In genomic region chr6:2866183-2866846, GRCh38 we compare ENCODE assay signal across 10 cellular contexts. TPM values are rescaled to one million over a fixed set of nuclear protein-coding genes. Genes with fewer than 3 reads are reported as not detected.
A peak's percentile ranks its signal among the peaks of the same experiment; 100 is the strongest.
DNase-seq lines count a peak whose midpoint lies in the region; ATAC-seq, FAIRE-seq and TF ChIP-seq lines count a peak whose summit lies in the region.
"Had no signal": no experiment of that assay in that cellular context is flagged by ENCODE, and none has a peak within 500 bp of the region (broad histone marks: within the 10 kb centered on the region; RNA-seq: fewer than 3 reads in every experiment).

No MANE protein-coding gene starts in this region.

- H3K27me3 ChIP-seq in astrocyte (ENCODE audit: insufficient read depth, low read length) = no peaks in the 10 kb centered on the region

- peak overlapping the region; percentile 42 for H3K4me2 ChIP-seq in astrocyte (ENCODE audit: low read length)

- no peak overlapping the region for H2AFZ ChIP-seq in astrocyte (ENCODE audit: low read depth, low read length)

- no peak overlapping the region for H3K27ac Mint-ChIP-seq in astrocyte (ENCODE audit: unreplicated experiment)
- peak overlapping the region; percentile 99 for H3K27ac Mint-ChIP-seq in stimulated activated memory B cell treated with anti-CD40 and anti-IgM and Interleukin-4, amounts not matched to agents 10 μg/mL and 1 μg/mL and 100 μg/mL, for 72 hours
- H3K27ac Mint-ChIP-seq: natural killer cell had no signal

- H3K27me3 Mint-ChIP-seq in astrocyte (ENCODE audit: low read depth, unreplicated experiment) = peaks cover 7% of the 10 kb centered on the region
- H3K27me3 Mint-ChIP-seq in stimulated activated memory B cell treated with anti-CD40 and anti-IgM and Interleukin-4, amounts not matched to agents 10 μg/mL and 1 μg/mL and 100 μg/mL, for 72 hours = no peaks in the 10 kb centered on the region

- H3K4me1 Mint-ChIP-seq in astrocyte (ENCODE audit: low read depth, unreplicated experiment) = peaks cover 3% of the 10 kb centered on the region
- H3K4me1 Mint-ChIP-seq in stimulated activated memory B cell treated with anti-CD40 and anti-IgM and Interleukin-4, amounts not matched to agents 10 μg/mL and 1 μg/mL and 100 μg/mL, for 72 hours = peaks cover 67% of the 10 kb centered on the region

- peak; percentile 53 for DNase-seq in activated CD8-positive, alpha-beta memory T cell treated with anti-CD3 and anti-CD28 coated beads for 24 hours
- DNase-seq in activated CD8-positive, alpha-beta memory T cell treated with anti-CD3 and anti-CD28 coated beads, Interleukin-2, amount 50 U/mL, for 48 hours = no peak
- DNase-seq in astrocyte (ENCODE audit: low read depth) (no peak), cerebellar cortex (ENCODE audit: low spot score) (no peak), posterior cingulate gyrus (no peak)
- no peak for DNase-seq in stimulated activated CD4-positive, alpha-beta T cell treated with anti-CD3 and anti-CD28 coated beads, Interleukin-15, amount 100 ng/mL, for 24 hours
- DNase-seq: natural killer cell had no signal

- no peaks in the 10 kb centered on the region for H4K20me1 ChIP-seq in astrocyte (ENCODE audit: insufficient read depth, low read length)

- peak; percentile 34 for ATAC-seq in HG02973 (IDR thresholded peaks at IDR 0.05; ENCODE audit: unreplicated experiment)
- peak; percentile 76 for ATAC-seq in stimulated activated memory B cell treated with anti-CD40 and anti-IgM and Interleukin-4, amounts not matched to agents 10 μg/mL and 1 μg/mL and 100 μg/mL, for 72 hours
- ATAC-seq: natural killer cell had no signal

- no peak for FAIRE-seq in astrocyte (lab: Jason Lieb, UNC)

- no peak overlapping the region for H3K9ac ChIP-seq in astrocyte (ENCODE audit: low read length)

- no peak for TF ChIP-seq CTCF in astrocyte (IDR thresholded peaks at IDR 0.05; ENCODE audit: insufficient read depth, low read depth, low read length)

- no peak overlapping the region for H3K4me3 Mint-ChIP-seq in astrocyte (ENCODE audit: unreplicated experiment)
- peak overlapping the region; percentile 19 for H3K4me3 Mint-ChIP-seq in stimulated activated memory B cell treated with anti-CD40 and anti-IgM and Interleukin-4, amounts not matched to agents 10 μg/mL and 1 μg/mL and 100 μg/mL, for 72 hours
- H3K4me3 Mint-ChIP-seq: natural killer cell had no signal

- peaks cover 5% of the 10 kb centered on the region for H3K9me3 Mint-ChIP-seq in astrocyte (ENCODE audit: unreplicated experiment)
- H3K9me3 Mint-ChIP-seq in stimulated activated memory B cell treated with anti-CD40 and anti-IgM and Interleukin-4, amounts not matched to agents 10 μg/mL and 1 μg/mL and 100 μg/mL, for 72 hours = peaks cover under 1% of the 10 kb centered on the region
- H3K9me3 Mint-ChIP-seq: natural killer cell had no signal

- no peak overlapping the region for H3K4me3 ChIP-seq in astrocyte (ENCODE audit: insufficient read depth, low read depth, low read length)

- H3K9me3 ChIP-seq in astrocyte (ENCODE audit: insufficient read depth, low read depth, low read length) = peaks cover 4% of the 10 kb centered on the region

- H3K36me3 Mint-ChIP-seq in astrocyte (ENCODE audit: low read depth, unreplicated experiment) = peaks cover 6% of the 10 kb centered on the region
- H3K36me3 Mint-ChIP-seq in stimulated activated memory B cell treated with anti-CD40 and anti-IgM and Interleukin-4, amounts not matched to agents 10 μg/mL and 1 μg/mL and 100 μg/mL, for 72 hours = peaks cover 1% of the 10 kb centered on the region
- H3K36me3 Mint-ChIP-seq: natural killer cell had no signal

- peaks cover 8% of the 10 kb centered on the region for H3K4me1 ChIP-seq in astrocyte (ENCODE audit: insufficient read depth, low read length)

- no peak overlapping the region for H3K27ac ChIP-seq in astrocyte (ENCODE audit: low read depth, low read length)
- H3K27ac ChIP-seq: epithelial cell of prostate had no signal

- H3K36me3 ChIP-seq in astrocyte (ENCODE audit: insufficient read depth, low read length) = no peaks in the 10 kb centered on the region

- no peaks in the 10 kb centered on the region for H3K79me2 ChIP-seq in astrocyte (ENCODE audit: insufficient read depth, low read length)

- intact Hi-C loops in posterior cingulate gyrus (cut with DNase I) = no loop called here

RNA-seq across cellular contexts. Expression of gene SERPINB1, which starts 24.7 kb away (rescaled TPM):
- total RNA-seq in astrocyte = 1.5 and 2.0 TPM in 2 replicates

RNA-seq across cellular contexts. Expression of gene SERPINB9, which starts 36.8 kb away (rescaled TPM):
- 2.1 and 6.0 TPM in 2 replicates for total RNA-seq in astrocyte
